8 cellular contexts compared by ENCODE assay signal in the genomic region with DNA sequence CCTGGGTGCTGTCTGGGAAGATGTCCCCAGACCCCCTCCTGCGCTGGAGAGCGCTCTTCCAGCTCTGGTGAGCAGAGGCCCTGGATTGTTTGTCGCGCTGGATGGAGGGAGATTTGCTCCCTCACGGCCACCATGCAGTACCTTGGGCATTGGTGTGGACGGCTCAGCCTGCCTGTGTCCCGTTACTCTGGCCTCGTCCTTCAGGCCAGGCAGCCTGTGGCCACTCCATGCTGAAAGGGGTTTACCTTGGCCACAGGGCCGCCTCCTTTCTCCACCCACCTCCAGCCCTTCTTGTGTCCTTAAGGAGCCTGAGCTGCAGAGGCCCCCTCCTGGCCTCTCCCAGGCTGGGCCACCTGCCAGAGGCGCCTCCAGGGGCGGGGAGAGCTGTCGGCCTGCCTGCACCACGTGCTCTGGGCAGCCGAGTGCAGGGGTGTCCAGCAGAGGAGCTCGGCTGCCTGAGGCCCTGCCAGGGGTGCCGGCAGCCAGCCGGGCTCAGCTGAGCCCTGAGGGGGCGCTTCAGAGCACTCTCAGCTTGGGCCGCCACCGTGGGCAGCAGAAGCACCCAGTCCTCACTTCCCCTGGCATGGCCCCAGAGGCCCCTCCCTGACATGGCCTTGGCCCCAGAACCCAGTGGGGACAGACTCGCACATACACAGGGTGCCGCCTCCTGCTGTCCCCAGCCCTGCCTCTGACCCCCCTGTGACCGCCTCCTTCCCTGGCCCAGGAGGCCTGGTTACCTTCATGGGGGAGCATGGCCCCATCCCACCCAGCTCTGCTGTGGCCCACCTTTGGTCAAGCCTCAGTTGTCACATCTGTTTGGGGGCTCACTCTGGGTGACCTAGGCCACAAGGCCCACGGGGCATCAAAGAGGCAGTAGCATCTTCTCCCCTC. TPM values are rescaled to one million over a fixed set of nuclear protein-coding genes. Genes with fewer than 3 reads are reported as not detected.
DNase-seq lines count a peak whose midpoint lies in the region; ATAC-seq and TF ChIP-seq lines count a peak whose summit lies in the region.

No MANE protein-coding gene starts in this region.

- H3K36me3 Mint-ChIP-seq in activated CD4-positive, alpha-beta T cell treated with anti-CD3 and anti-CD28 coated beads, Interleukin-2, amount 10 ng/mL, durations not matched to agents 7 days and 5 days (ENCODE audit: low read depth), result no peaks in the 10 kb centered on the region
- peaks cover 11% of the 10 kb centered on the region for H3K36me3 Mint-ChIP-seq in nephron (ENCODE audit: low read depth)

- CTCF ChIA-PET in activated CD4-positive, alpha-beta T cell treated with anti-CD3 and anti-CD28 coated beads, Interleukin-2, amount 10 ng/mL, durations not matched to agents 7 days and 5 days (lab: Charles Lee), result interaction anchor here (0.6 to 2.2 kb wide), 4 partner anchors 20 to 547 kb away, joined by 3 to 7 read pairs (median 4); no protein-coding TSS in a partner anchor
- CTCF ChIA-PET in RWPE1 (lab: Yijun Ruan, JAX), result interaction anchor here (0.5 to 5.1 kb wide), 14 partner anchors 26 to 597 kb away, joined by 3 to 69 read pairs (median 4); a partner anchor contains a TSS

- peak; percentile 27; the same call in 1 of the 2 replicates for TF ChIP-seq CTCF in RWPE1 (conservative IDR thresholded peaks at IDR 0.05; ENCODE audit: low read depth)
- TF ChIP-seq CTCF in nephron (IDR thresholded peaks at IDR 0.05; ENCODE audit: unreplicated experiment in 3 of 3), result peak in 2 of 3 experiments; percentile 38 to 39

- DNase-seq in activated CD4-positive, alpha-beta T cell treated with anti-CD3 and anti-CD28 coated beads, Interleukin-2, amount 10 ng/mL, durations not matched to agents 7 days and 5 days, result no peak
- no peak for DNase-seq in activated CD4-positive, alpha-beta T cell treated with anti-CD3 and anti-CD28 coated beads, Interleukin-2, amount 50 U/mL, for 4 hours
- DNase-seq in RWPE1 (ENCODE audit: low spot score), result no peak
- no peak for DNase-seq in activated gamma-delta T cell treated with Interleukin-2 at 50 U/mL for 16 hours

- H3K4me3 Mint-ChIP-seq in activated CD4-positive, alpha-beta T cell treated with anti-CD3 and anti-CD28 coated beads, Interleukin-2, amount 10 ng/mL, durations not matched to agents 7 days and 5 days, result peak overlapping the region; percentile 47
- H3K4me3 Mint-ChIP-seq in nephron, result peak overlapping the region; percentile 84 to 91 (median 88)

- H3K9me3 Mint-ChIP-seq in activated CD4-positive, alpha-beta T cell treated with anti-CD3 and anti-CD28 coated beads, Interleukin-2, amount 10 ng/mL, durations not matched to agents 7 days and 5 days, result no peaks in the 10 kb centered on the region
- H3K9me3 Mint-ChIP-seq in nephron, result no peaks in the 10 kb centered on the region

- peak overlapping the region; percentile 87 for H3K27ac ChIP-seq in RWPE1

- peaks cover 9% of the 10 kb centered on the region for H3K4me1 Mint-ChIP-seq in activated CD4-positive, alpha-beta T cell treated with anti-CD3 and anti-CD28 coated beads, Interleukin-2, amount 10 ng/mL, durations not matched to agents 7 days and 5 days
- H3K4me1 Mint-ChIP-seq in nephron, result peaks cover 20% of the 10 kb centered on the region

- H3K27me3 Mint-ChIP-seq in activated CD4-positive, alpha-beta T cell treated with anti-CD3 and anti-CD28 coated beads, Interleukin-2, amount 10 ng/mL, durations not matched to agents 7 days and 5 days, result peaks cover 24% of the 10 kb centered on the region
- H3K27me3 Mint-ChIP-seq in nephron (ENCODE audit: low read depth), result peaks cover 29% of the 10 kb centered on the region

- H3K27ac Mint-ChIP-seq in activated CD4-positive, alpha-beta T cell treated with anti-CD3 and anti-CD28 coated beads, Interleukin-2, amount 10 ng/mL, durations not matched to agents 7 days and 5 days, result no peak overlapping the region
- H3K27ac Mint-ChIP-seq in nephron, result peak overlapping the region; percentile 84 to 95 (median 88)

- ATAC-seq in esophagus mucosa (peak; percentile 3), HG03108 (IDR thresholded peaks at IDR 0.05; ENCODE audit: unreplicated experiment) (no peak), HG02938 (IDR thresholded peaks at IDR 0.05; ENCODE audit: unreplicated experiment) (no peak)

- POLR2A ChIA-PET in activated CD4-positive, alpha-beta T cell treated with anti-CD3 and anti-CD28 coated beads, Interleukin-2, amount 10 ng/mL, durations not matched to agents 7 days and 5 days (lab: Charles Lee), result no interaction called here
- POLR2A ChIA-PET in RWPE1 (lab: Yijun Ruan, JAX; ENCODE audit: low non-redundant PET), result no interaction called here

RNA-seq across cellular contexts. Expression of a gene that starts 3.4 kb away (rescaled TPM):
- total RNA-seq in activated CD4-positive, alpha-beta T cell treated with anti-CD3 and anti-CD28 coated beads, Interleukin-2, amount 10 ng/mL, durations not matched to agents 7 days and 5 days, result under 1 TPM; 0.21 to 0.42 TPM
- 63.7 TPM for total RNA-seq in esophagus mucosa

RNA-seq across cellular contexts. Expression of a gene that starts 30.8 kb away (rescaled TPM):
- 10 to 100 TPM; 30.7 to 34.0 TPM for total RNA-seq in activated CD4-positive, alpha-beta T cell treated with anti-CD3 and anti-CD28 coated beads, Interleukin-2, amount 10 ng/mL, durations not matched to agents 7 days and 5 days
- 12.1 TPM for total RNA-seq in esophagus mucosa

RNA-seq across cellular contexts. Expression of a gene that starts 59.5 kb away (rescaled TPM):
- not detected for total RNA-seq in activated CD4-positive, alpha-beta T cell treated with anti-CD3 and anti-CD28 coated beads, Interleukin-2, amount 10 ng/mL, durations not matched to agents 7 days and 5 days
- not detected for total RNA-seq in esophagus mucosa

Comparison
In these comparisons a context has a peak if more than half of its experiments do, and no peak if none do; other contexts are left out.
1. RNA of a gene that starts 3.4 kb away (total RNA-seq): 63.7 TPM in esophagus mucosa (single experiment); 0.21 to 0.42 TPM in activated CD4-positive, alpha-beta T cell treated with anti-CD3 and anti-CD28 coated beads, Interleukin-2, amount 10 ng/mL, durations not matched to agents 7 days and 5 days; every median in the first group is over 10 times any median in the second.